8 cellular contexts compared by ENCODE assay signal in the genomic region with DNA sequence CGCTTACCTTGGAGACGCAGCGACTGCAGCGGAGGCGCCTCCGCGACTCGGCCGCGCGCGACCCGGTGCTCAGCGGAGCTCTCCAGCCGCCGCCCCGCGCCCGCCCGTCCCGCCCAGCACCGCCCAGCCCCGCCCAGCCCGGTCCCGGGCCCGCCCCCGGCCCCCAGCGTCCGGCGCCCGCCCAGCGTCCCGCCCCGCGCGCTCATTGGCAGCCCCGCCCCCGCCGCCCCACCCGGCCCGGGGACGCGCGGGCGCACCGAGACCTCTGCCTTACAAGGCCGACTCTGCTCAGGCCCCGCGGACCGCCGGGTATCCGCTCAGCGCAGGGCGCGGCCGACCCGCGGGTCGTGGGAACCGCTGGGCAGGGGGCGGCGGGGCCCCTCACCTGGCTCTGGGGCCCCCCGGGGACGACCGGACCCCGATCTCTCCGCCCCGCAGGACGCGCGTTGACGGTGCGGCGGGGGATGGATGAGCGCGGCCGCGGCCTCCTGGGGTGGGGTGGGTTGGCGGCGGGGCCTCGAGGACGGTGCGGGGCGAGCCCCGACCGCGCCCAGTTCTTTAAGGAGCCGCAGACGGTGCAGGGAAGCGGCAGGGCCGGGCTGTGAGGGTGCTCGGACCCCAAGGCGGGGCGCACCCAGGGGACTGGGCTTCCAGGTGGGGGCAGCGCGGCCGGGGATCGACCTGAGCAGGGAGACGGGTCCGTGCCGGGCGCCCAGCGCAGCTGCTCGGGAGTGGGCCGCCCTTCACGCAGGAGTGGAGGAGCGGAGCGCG. TPM values are rescaled to one million over a fixed set of nuclear protein-coding genes. Genes with fewer than 3 reads are reported as not detected.
DNase-seq lines count a peak whose midpoint lies in the region; ATAC-seq and TF ChIP-seq lines count a peak whose summit lies in the region.
"Not testable (repeated sequence)": the region's sequence is repeated elsewhere in the genome, so short reads cannot be mapped to it uniquely, and the experiment has no call there.

A gene (minus strand): TSS at position 82 of the 771 bp plus-strand sequence. CDS start 15,292 bp downstream, outside the sequence.

- not testable (repeated sequence) for H3K36me3 Mint-ChIP-seq in Caco-2 (ENCODE audit: insufficient read depth, unreplicated experiment)

- not testable (repeated sequence) for H3K4me1 ChIP-seq in Caco-2; KMS-11 (ENCODE audit: low read depth, poor library complexity, severe bottlenecking); fibroblast of lung (ENCODE audit: control insufficient read depth, extremely low read depth, insufficient read depth, low read length); muscle layer of duodenum (ENCODE audit: control insufficient read depth in 1 of 2, insufficient read depth in 2 of 2, low read length in 2 of 2)

- POLR2A ChIA-PET in Caco-2 (lab: Charles Lee): not testable (repeated sequence)

- H3K9ac ChIP-seq in KMS-11: peak within 1 kb of the TSS; percentile 49; the same call in 1 of the 2 replicates
- not testable (repeated sequence) for H3K9ac ChIP-seq in fibroblast of lung (ENCODE audit: insufficient read depth, low read length)

- H3K9me3 ChIP-seq in Caco-2; fibroblast of lung (ENCODE audit: control insufficient read depth, insufficient read depth, low read depth, low read length); muscle layer of duodenum (ENCODE audit: control insufficient read depth in 1 of 2, low read length in 2 of 2): not testable (repeated sequence)

- DNase-seq in Caco-2 (peak; percentile 76 to 86), SHP77 (lab: John Stamatoyannopoulos, UW) (peak; percentile 48 to 61), fibroblast of lung (ENCODE audit: low read depth in 2 of 2) (peak; percentile 43 to 50)
- peak; percentile 86 for DNase-seq in activated effector memory CD4-positive, alpha-beta T cell treated with Interleukin-2 at 50 U/mL for 16 hours
- DNase-seq in stimulated activated CD8-positive, alpha-beta memory T cell treated with anti-CD3 and anti-CD28 coated beads, Interleukin-15, amount 100 ng/mL, for 48 hours (ENCODE audit: low read depth in 2 of 2): peak; percentile 66 to 70

- BruUV-seq in Caco-2 (replicated peaks; lab: Mats Ljungman, UMichigan): not testable (repeated sequence)

- H3K27me3 Mint-ChIP-seq in Caco-2 (ENCODE audit: insufficient read depth, unreplicated experiment): peaks cover 12% of the 10 kb centered on the region

- H2AFZ ChIP-seq in KMS-11 (ENCODE audit: low read depth): peak within 1 kb of the TSS; percentile 71
- not testable (repeated sequence) for H2AFZ ChIP-seq in fibroblast of lung (ENCODE audit: low read length)

- H3K4me2 ChIP-seq in KMS-11 (peak within 1 kb of the TSS; percentile 76), fibroblast of lung (ENCODE audit: extremely low read depth, insufficient read depth, low read length) (peak within 1 kb of the TSS; percentile 35)

- not testable (repeated sequence) for H3K27me3 ChIP-seq in Caco-2 (replicated peaks; ENCODE audit: control insufficient read depth, insufficient read depth, low read length); KMS-11 (ENCODE audit: insufficient read depth, low read depth); fibroblast of lung (ENCODE audit: control insufficient read depth, insufficient read depth, low read length); muscle layer of duodenum (ENCODE audit: low read depth, low read length)

- CTCF ChIA-PET in Caco-2 (lab: Charles Lee): interaction anchor here (0.6 kb wide), 1 partner anchor 49 kb away, joined by 3 read pairs; no protein-coding TSS in a partner anchor

- H3K27ac ChIP-seq in KMS-11; fibroblast of lung (ENCODE audit: insufficient read depth, low read length); muscle layer of duodenum (ENCODE audit: low read length): not testable (repeated sequence)

- H3K79me2 ChIP-seq in KMS-11 (ENCODE audit: insufficient read depth, low read depth); fibroblast of lung (ENCODE audit: control insufficient read depth, insufficient read depth, low read length): not testable (repeated sequence)

- not testable (repeated sequence) for TF ChIP-seq CTCF in Caco-2 (IDR thresholded peaks at IDR 0.05; ENCODE audit: insufficient read depth in 1 of 2, low read depth in 1 of 2, low read length in 1 of 2, severe bottlenecking in 1 of 2, unreplicated experiment in 1 of 2); KMS-11 (conservative IDR thresholded peaks at IDR 0.05; ENCODE audit: low read depth, low read length); fibroblast of lung (conservative IDR thresholded peaks at IDR 0.05 in 1 of 2, IDR thresholded peaks at IDR 0.05 in 1 of 2; ENCODE audit: low read depth in 1 of 2, low read length in 2 of 2)

- not testable (repeated sequence) for H3K36me3 ChIP-seq in Caco-2 (ENCODE audit: control insufficient read depth, insufficient read depth, low read length); KMS-11 (ENCODE audit: insufficient read depth); fibroblast of lung (ENCODE audit: control insufficient read depth, insufficient read depth, low read length); muscle layer of duodenum (ENCODE audit: control insufficient read depth in 1 of 2, insufficient read depth in 2 of 2, low read length in 2 of 2)

- H3K4me3 Mint-ChIP-seq in Caco-2 (ENCODE audit: unreplicated experiment): peak within 1 kb of the TSS; percentile 27

- H4K20me1 ChIP-seq in KMS-11 (ENCODE audit: insufficient read depth); fibroblast of lung (ENCODE audit: control insufficient read depth, extremely low read depth, insufficient read depth, low read length): not testable (repeated sequence)

- H3K4me1 Mint-ChIP-seq in Caco-2 (ENCODE audit: low read depth, unreplicated experiment): not testable (repeated sequence)

- not testable (repeated sequence) for H3K27ac Mint-ChIP-seq in Caco-2 (ENCODE audit: unreplicated experiment)

- peak within 1 kb of the TSS; percentile 38 for H3K4me3 ChIP-seq in Caco-2 (ENCODE audit: low read depth, low read length)
- H3K4me3 ChIP-seq in KMS-11 (IDR thresholded peaks at IDR 0.05; ENCODE audit: insufficient read depth, low read depth, low read length): not testable (repeated sequence)
- H3K4me3 ChIP-seq in fibroblast of lung (replicated peaks in 1 of 4; ENCODE audit: control extremely low read depth in 1 of 4, insufficient read depth in 1 of 4, low read depth in 3 of 4, low read length in 4 of 4): peak within 1 kb of the TSS in 1 of 4 experiments; percentile 44
- peak within 1 kb of the TSS; percentile 16 to 58 for H3K4me3 ChIP-seq in muscle layer of duodenum (ENCODE audit: low read depth in 1 of 2, low read length in 2 of 2)

- intact Hi-C loops in Caco-2 (cut with micrococcal nuclease; ENCODE audit: unreplicated experiment): loop anchor here (2.0 kb wide), 1 partner anchor 91 kb away; a partner anchor contains a TSS

- not testable (repeated sequence) for H3K9me3 Mint-ChIP-seq in Caco-2 (ENCODE audit: unreplicated experiment)

- ATAC-seq in GM21576 (IDR thresholded peaks at IDR 0.05; ENCODE audit: unreplicated experiment): peak; percentile 49

RNA-seq across cellular contexts. Expression of the gene that starts here (rescaled TPM):
- total RNA-seq in Caco-2 (2022) (0.18 and 0.28 TPM in 2 replicates), fibroblast of lung (0.17 and 0.26 TPM in 2 replicates)
- 0.06 and 0.11 TPM in 2 replicates for polyA plus RNA-seq in fibroblast of lung
- 0.06 and 0.27 TPM in 2 replicates for polyA plus RNA-seq in fibroblast of lung (2012)
- 0.52 TPM in 1 of 2 replicates, not detected in the other for polyA minus RNA-seq in fibroblast of lung (ENCODE audit: low replicate concordance)

Comparison
In these comparisons a context has a peak if more than half of its experiments do, and no peak if none do; other contexts are left out.
1. Peak in DNase-seq and H3K4me3 ChIP-seq in Caco-2; RNA of the gene not detected or under 1 TPM.
2. Peak in DNase-seq and H3K4me2 ChIP-seq in fibroblast of lung; RNA of the gene not detected or under 1 TPM.